9 cellular contexts compared by ENCODE assay signal in the genomic region with DNA sequence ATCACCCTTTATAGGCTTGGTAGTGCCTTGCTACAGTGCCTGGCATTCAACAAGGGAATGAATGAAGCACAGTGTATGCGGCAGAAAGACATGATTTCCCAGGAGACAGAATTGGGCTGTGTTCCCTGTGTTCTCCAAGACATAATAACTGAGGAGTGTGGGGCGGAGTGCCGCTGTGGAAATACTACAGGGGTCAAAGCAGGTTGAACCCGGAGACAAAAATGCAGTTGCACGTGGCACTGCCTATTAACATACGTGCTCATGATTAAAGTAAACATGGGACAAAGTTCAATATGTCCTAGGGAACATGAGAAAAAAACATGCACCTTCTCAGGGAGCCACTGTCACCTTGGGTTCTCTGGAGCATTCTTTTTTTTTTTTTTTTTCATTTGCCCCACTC.
"Had no signal": no experiment of that assay in that cellular context is flagged by ENCODE, and none has a peak within 500 bp of the region (broad histone marks: within the 10 kb centered on the region; RNA-seq: fewer than 3 reads in every experiment).

No MANE protein-coding gene starts in this region.

- ATAC-seq: HCT116, HepG2 had no signal

- H3K36me3 ChIP-seq: HAP-1 had no signal

- H3K27ac ChIP-seq: GM23248, HL-60 had no signal

- H3K9me3 Mint-ChIP-seq: HFFc6 had no signal

- H2AFZ ChIP-seq: GM23248 had no signal

- DNase-seq: GM23248, GOT3, H7, HFFc6 had no signal

- H3K4me3 Mint-ChIP-seq: HFFc6, IgD-negative memory B cell had no signal

- H3K9me3 ChIP-seq: HAP-1 had no signal

- H3K27ac Mint-ChIP-seq: HFFc6, IgD-negative memory B cell had no signal

- H3K4me3 ChIP-seq: GM23248, HAP-1 had no signal

- FAIRE-seq: HepG2 had no signal

- H3K4me1 ChIP-seq: HAP-1 had no signal

- H3K36me3 Mint-ChIP-seq: IgD-negative memory B cell had no signal

- H3K9ac ChIP-seq: GM23248 had no signal
